In genomic region chr3:141392416-141392815, GRCh38 we compare ENCODE assay signal across 15 cellular contexts. TPM values are rescaled to one million over a fixed set of nuclear protein-coding genes. Genes with fewer than 3 reads are reported as not detected.
A peak's percentile ranks its signal among the peaks of the same experiment; 100 is the strongest.
DNase-seq lines count a peak whose midpoint lies in the region; ATAC-seq, FAIRE-seq and TF ChIP-seq lines count a peak whose summit lies in the region.
"Had no signal": no experiment of that assay in that cellular context is flagged by ENCODE, and none has a peak within 500 bp of the region (broad histone marks: within the 10 kb centered on the region; RNA-seq: fewer than 3 reads in every experiment).

No MANE protein-coding gene starts in this region.

- TF ChIP-seq EP300 in GM12878 (IDR thresholded peaks at IDR 0.05; ENCODE audit: borderline replicate concordance in 1 of 2, control insufficient read depth in 1 of 2, low read depth in 2 of 2, low read length in 2 of 2): no peak

- FAIRE-seq in GM12878 (lab: Jason Lieb, UNC): no peak
- FAIRE-seq: colon, endothelial cell of umbilical vein had no signal

- intact Hi-C loops in GM12878 (cut with micrococcal nuclease; ENCODE audit: unreplicated experiment) (no loop called here), testis (cut with DNase I; ENCODE audit: low total_unique reads) (no loop called here), psoas muscle (cut with DNase I) (no loop called here)

- WGBS in GM12878 (ENCODE audit: insufficient coverage, insufficient replicate concordance, low lambda C conversion rate, missing lambda C conversion rate): 78% methylated on average over 5 of the region's 5 CpGs
- WGBS in mesodermal cell (ENCODE audit: insufficient coverage in 2 of 2), 2 experiments: 88 to 93% methylated on average over 4 to 5 of the region's 5 CpGs
- 80 to 87% methylated on average over 5 of the region's 5 CpGs for WGBS in testis, 2 donors
- WGBS in psoas muscle, 3 donors: 90 to 94% (median 91%) methylated on average over 5 of the region's 5 CpGs

- H3K36me3 ChIP-seq in GM12878 (ENCODE audit: control insufficient read depth in 2 of 2, insufficient read depth in 2 of 2, low read length in 1 of 2) (peaks cover 0 to 15% of the 10 kb centered on the region in 2 experiments; a peak in 2 of 4 replicates), mesodermal cell (ENCODE audit: control insufficient read depth, insufficient read depth, low read length) (peaks cover 57% of the 10 kb centered on the region), testis (ENCODE audit: low read depth, missing control alignments) (no peaks in the 10 kb centered on the region), psoas muscle (ENCODE audit: insufficient read depth in 1 of 2, low read depth in 1 of 2) (peaks cover 0 to under 1% of the 10 kb centered on the region in 2 donors)
- H3K36me3 ChIP-seq: BLaER1 had no signal

- no peak for ATAC-seq in GM12878
- no peak for ATAC-seq in GM18517 (IDR thresholded peaks at IDR 0.05; ENCODE audit: unreplicated experiment)
- no peak for ATAC-seq in psoas muscle
- no peak for ATAC-seq in GM19467 (IDR thresholded peaks at IDR 0.05; ENCODE audit: unreplicated experiment)
- ATAC-seq: activated T-helper 17 cell treated with anti-CD3 and anti-CD28 coated beads, Interleukin-2, amount 50 U/mL, for 72 hours had no signal

- peak; percentile 35 for DNase-seq in NCI-H1092 treated with DMSO at 0.1 percent for 48 hours (lab: John Stamatoyannopoulos, UW)
- DNase-seq in NCI-H1092 (lab: John Stamatoyannopoulos, UW): no peak
- DNase-seq in GM12878 (ENCODE audit: low read depth, low spot score): no peak
- no peak for DNase-seq in testis
- no peak for DNase-seq in psoas muscle
- DNase-seq: activated CD8-positive, alpha-beta memory T cell treated with anti-CD3 and anti-CD28 coated beads for 24 hours; NCI-H1417 treated with DMSO at 0.1 percent for 48 hours; NCI-H2171 treated with DMSO at 0.1 percent for 48 hours had no signal

- in situ Hi-C loops in GM12878 (cut with MboI): no loop called here

- no peaks in the 10 kb centered on the region for H3K27me3 ChIP-seq in GM12878 (replicated peaks in 1 of 2; ENCODE audit: control insufficient read depth in 2 of 2, insufficient read depth in 2 of 2, low read length in 1 of 2)
- H3K27me3 ChIP-seq in testis: no peaks in the 10 kb centered on the region
- H3K27me3 ChIP-seq in psoas muscle (ENCODE audit: insufficient read depth in 3 of 3, low read length in 2 of 3): no peaks in the 10 kb centered on the region
- H3K27me3 ChIP-seq: BLaER1 had no signal

- CTCF ChIA-PET in GM12878 (lab: Yijun Ruan, JAX): interaction anchor here (1.1 kb wide), 1 partner anchor 18 kb away, joined by 3 read pairs; no protein-coding TSS in a partner anchor

- no peak overlapping the region for H3K9ac ChIP-seq in GM12878 (ENCODE audit: control insufficient read depth, insufficient read depth, low read length)
- H3K9ac ChIP-seq: BLaER1 had no signal

- POLR2A ChIA-PET in GM12878 (lab: Charles Lee): interaction anchor here (3.6 to 18.5 kb wide), 2 partner anchors 12 to 14 kb away, joined by 30 to 453 read pairs; no protein-coding TSS in a partner anchor

- H3K79me2 ChIP-seq in GM12878 (ENCODE audit: control insufficient read depth, insufficient read depth, low read length): peaks cover 77% of the 10 kb centered on the region

- peaks cover 16% of the 10 kb centered on the region for H3K9me3 ChIP-seq in GM12878 (replicated peaks; ENCODE audit: control insufficient read depth, insufficient read depth, low read length)
- peaks cover 18% of the 10 kb centered on the region for H3K9me3 ChIP-seq in mesodermal cell (ENCODE audit: control insufficient read depth, low read length)
- no peaks in the 10 kb centered on the region for H3K9me3 ChIP-seq in testis
- H3K9me3 ChIP-seq in psoas muscle: no peaks in the 10 kb centered on the region

- H2AFZ ChIP-seq in GM12878 (ENCODE audit: control insufficient read depth, low read depth, low read length): no peak overlapping the region

- no peaks in the 10 kb centered on the region for H4K20me1 ChIP-seq in GM12878 (ENCODE audit: control insufficient read depth, insufficient read depth)
- H4K20me1 ChIP-seq: BLaER1 had no signal

- SMC1A ChIA-PET in GM12878 (lab: Charles Lee; ENCODE audit: uncharacterized antibody, unreplicated experiment): interaction anchor here (0.5 to 19.8 kb wide), 6 partner anchors 9 to 882 kb away, joined by 3 to 573 read pairs (median 6); no protein-coding TSS in a partner anchor

- H3K4me3 ChIP-seq in GM12878 (0 out of 2 replicates have a peak overlapping the region, but pooled peaks have one; percentile 0), mesodermal cell (ENCODE audit: extremely low read depth, insufficient read depth, low read length, poor library complexity, severe bottlenecking) (no peak overlapping the region), testis (no peak overlapping the region), psoas muscle (no peak overlapping the region)
- H3K4me3 ChIP-seq: BLaER1 had no signal

- TF ChIP-seq POLR2A in GM12878 (IDR thresholded peaks at IDR 0.05; ENCODE audit: low read depth, low read length) (no peak), testis (IDR thresholded peaks at IDR 0.05) (no peak)

- peak overlapping the region; percentile 56; the same call in 1 of the 2 replicates for H3K4me2 ChIP-seq in GM12878 (ENCODE audit: control insufficient read depth, insufficient read depth)
- H3K4me2 ChIP-seq: BLaER1 had no signal

- RAD21 ChIA-PET in GM12878 (lab: Charles Lee; ENCODE audit: unreplicated experiment): interaction anchor here (1.0 to 14.4 kb wide), 4 partner anchors 14 to 31 kb away, joined by 3 to 387 read pairs (median 9); no protein-coding TSS in a partner anchor

- BruUV-seq in GM12878 (replicated peaks; lab: Mats Ljungman, UMichigan): no TSS peak

- H3K27ac ChIP-seq in GM12878 (ENCODE audit: control insufficient read depth, insufficient read depth) (no peak overlapping the region), mesodermal cell (ENCODE audit: low read depth, low read length, severe bottlenecking) (peak overlapping the region; percentile 84), testis (peak overlapping the region; percentile 25 to 86), psoas muscle (no peak overlapping the region)
- H3K27ac ChIP-seq: BLaER1 had no signal

- no peak for TF ChIP-seq RAD21 in GM12878 (IDR thresholded peaks at IDR 0.05; ENCODE audit: insufficient read depth, low read depth, low read length)

- TF ChIP-seq CTCF in GM12878 (IDR thresholded peaks at IDR 0.05 in 2 of 3, conservative IDR thresholded peaks at IDR 0.05 in 1 of 3; ENCODE audit: control insufficient read depth in 2 of 3, extremely low read depth in 1 of 3, insufficient read depth in 1 of 3, low read depth in 3 of 3, low read length in 3 of 3) (no peak), testis (IDR thresholded peaks at IDR 0.05) (no peak), psoas muscle (IDR thresholded peaks at IDR 0.05) (no peak)

- H3K4me1 ChIP-seq in GM12878 (ENCODE audit: control insufficient read depth, insufficient read depth, low read length) (peaks cover 12% of the 10 kb centered on the region), mesodermal cell (ENCODE audit: control insufficient read depth, insufficient read depth, low read length, poor library complexity, severe bottlenecking) (peaks cover 9% of the 10 kb centered on the region), testis (peaks cover 21% of the 10 kb centered on the region), psoas muscle (no peaks in the 10 kb centered on the region)
- H3K4me1 ChIP-seq: BLaER1 had no signal

TF ChIP-seq in GM12878, 131 proteins besides CTCF, POLR2A, EP300 and RAD21:
- TF ChIP-seq IRF4 (IDR thresholded peaks at IDR 0.05; ENCODE audit: low read depth, low read length) (no peak), SREBF2 (IDR thresholded peaks at IDR 0.05; ENCODE audit: low read length) (no peak), ZBED1 (IDR thresholded peaks at IDR 0.05; ENCODE audit: borderline replicate concordance) (no peak)
TF ChIP-seq in GM12878: peak in this region for 0.

RNA-seq across cellular contexts. Expression of gene ZBTB38, which starts 24.1 kb away (rescaled TPM):
- total RNA-seq in GM12878 (2013; cell fraction: nucleolus; rRNA removed): 322 and 349 TPM in 2 replicates
- total RNA-seq in GM12878 (2014; rRNA removed) (99.6 and 121 TPM in 2 replicates), GM12878 (2014; rRNA removed; fragmentation: Illumina TruSeq; extraction: Trizol) (115 and 120 TPM in 2 replicates), GM12878 (2021) (107 TPM in 2 replicates), testis (100 to 1,000 TPM; 131 to 167 TPM), psoas muscle (100 to 1,000 TPM in 1 of 4 donors, 10 to 100 TPM in 3; 56.7 to 212 (median 87.0) TPM)
- 41.0 TPM for polyA plus RNA-seq in GM12878 (2011; ENCODE audit: low read depth)
- polyA plus RNA-seq in GM12878 (2011; rRNA removed) (63.3 and 66.4 TPM in 2 replicates), GM12878 (2014; fragmentation: Illumina TruSeq; extraction: Trizol) (91.5 and 109 TPM in 2 replicates), GM12878 (2014; fragmentation: Nextera tagmentation; extraction: Ambion mirVana) (10 to 100 TPM; 34.2 to 53.6 TPM), GM12878 (2014; rRNA removed) (45.4 and 50.3 TPM in 2 replicates), GM12878 (2016; fragmentation: Nextera tagmentation; extraction: Ambion mirVana) (10 to 100 TPM; 85.8 to 97.5 TPM), testis (ENCODE audit: insufficient read depth, low read depth, low replicate concordance) (66.7 TPM), psoas muscle (10 to 100 TPM; 24.2 to 61.7 (median 48.7) TPM)
- 39.5 and 46.7 TPM in 2 replicates for polyA plus RNA-seq in GM12878 (2011; cell fraction: cytosol; rRNA removed)
- 79.0 and 87.0 TPM in 2 replicates for polyA plus RNA-seq in GM12878 (2011; cell fraction: nucleus; rRNA removed)
- polyA plus RNA-seq in GM12878 (2012): 34.3 and 59.6 TPM in 2 replicates
- polyA minus RNA-seq in GM12878 (2011; rRNA and poly(A)+ RNA removed): 168 and 259 TPM in 2 replicates
- 57.7 and 59.8 TPM in 2 replicates for polyA minus RNA-seq in GM12878 (2011; cell fraction: cytosol; rRNA and poly(A)+ RNA removed)
- 151 and 195 TPM in 2 replicates for polyA minus RNA-seq in GM12878 (2011; cell fraction: nucleus; rRNA and poly(A)+ RNA removed)
- 37.0 TPM for polyA plus RNA-seq in mesodermal cell (2013, experiment 1 of 2)
- 34.1 TPM for polyA plus RNA-seq in mesodermal cell (2013, experiment 2 of 2)

Comparison
In these comparisons a context has a peak if more than half of its experiments do, and no peak if none do; other contexts are left out.
1. H3K27ac ChIP-seq: peak in mesodermal cell (single experiment) and testis (2 of 2); none in GM12878 (single experiment) and psoas muscle (single experiment).